In the genomic region with DNA sequence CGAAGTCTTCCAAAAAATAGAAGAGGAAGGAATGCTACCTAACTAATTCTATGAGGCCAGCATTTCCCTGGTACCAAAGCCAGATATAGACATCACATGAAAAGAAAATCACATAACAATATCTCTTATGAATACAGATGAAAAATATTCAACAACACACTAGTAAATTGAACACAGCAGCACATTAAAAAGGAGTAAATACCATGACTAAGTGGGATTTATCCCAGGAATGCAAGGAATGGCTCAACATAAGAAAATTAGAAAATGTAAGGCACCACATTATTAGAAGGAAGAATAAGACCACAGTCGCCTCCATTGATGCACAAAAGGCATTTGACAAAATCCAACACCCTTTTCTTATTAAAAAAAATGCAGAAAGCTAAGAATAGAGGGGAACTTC, we compare ENCODE assay signal across 21 cellular contexts.
"Had no signal": no experiment of that assay in that cellular context is flagged by ENCODE, and none has a peak within 500 bp of the region (broad histone marks: within the 10 kb centered on the region; RNA-seq: fewer than 3 reads in every experiment).

No MANE protein-coding gene starts in this region.

- H3K4me1 ChIP-seq: right atrium auricular region, tibial artery had no signal

- H3K27me3 ChIP-seq: gastroesophageal sphincter, right atrium auricular region, tibial artery had no signal

- H3K27ac ChIP-seq: gastroesophageal sphincter, prostate gland, right atrium auricular region, tibial artery, WERI-Rb-1 had no signal

- H3K9me3 ChIP-seq: prostate gland, right atrium auricular region, tibial artery had no signal

- ATAC-seq: activated CD8-positive, alpha-beta T cell treated with anti-CD3 and anti-CD28 coated beads, Interleukin-2, amount 10 ng/mL, durations not matched to agents 7 days and 5 days; activated naive CD8-positive, alpha-beta T cell treated with anti-CD3 and anti-CD28 coated beads, Interleukin-2, amount 50 U/mL, for 24 hours; gastroesophageal sphincter; left ventricle myocardium superior; natural killer cell had no signal

- H3K36me3 ChIP-seq: gastroesophageal sphincter, prostate gland, right atrium auricular region, tibial artery, WERI-Rb-1 had no signal

- H3K4me3 ChIP-seq: gastroesophageal sphincter, prostate gland, right atrium auricular region, tibial artery had no signal

- DNase-seq: activated CD4-positive, alpha-beta T cell treated with anti-CD3 and anti-CD28 coated beads, Interleukin-2, amount 50 U/mL, for 1 hour; activated CD4-positive, CD25-positive, alpha-beta regulatory T cell treated with anti-CD3 and anti-CD28 coated beads, Interleukin-2, amount 50 U/mL, for 72 hours; activated CD8-positive, alpha-beta T cell treated with anti-CD3 and anti-CD28 coated beads, Interleukin-2, amount 10 ng/mL, durations not matched to agents 7 days and 5 days; activated gamma-delta T cell; activated naive CD4-positive, alpha-beta T cell treated with anti-CD3 and anti-CD28 coated beads, Interleukin-2, amount 50 U/mL, for 16 hours; activated naive CD8-positive, alpha-beta T cell treated with anti-CD3 and anti-CD28 coated beads, Interleukin-2, amount 50 U/mL, for 24 hours; aorta; central memory CD4-positive, alpha-beta T cell; dermis blood vessel endothelial cell; effector memory CD4-positive, alpha-beta T cell; head of caudate nucleus; left ventricle myocardium superior; mammary epithelial cell; midbrain; natural killer cell; stimulated activated CD4-positive, alpha-beta T cell treated with anti-CD3 and anti-CD28 coated beads, Interleukin-1b, Interleukin-23, amount 100 ng/mL, for 48 hours; tibial artery; WERI-Rb-1 had no signal
